In genomic region chr20:35831029-35831428, GRCh38 we compare ENCODE assay signal across 26 cellular contexts. TPM values are rescaled to one million over a fixed set of nuclear protein-coding genes. Genes with fewer than 3 reads are reported as not detected.
A peak's percentile ranks its signal among the peaks of the same experiment; 100 is the strongest.
DNase-seq lines count a peak whose midpoint lies in the region; ATAC-seq and TF ChIP-seq lines count a peak whose summit lies in the region.
"Had no signal": no experiment of that assay in that cellular context is flagged by ENCODE, and none has a peak within 500 bp of the region (broad histone marks: within the 10 kb centered on the region; RNA-seq: fewer than 3 reads in every experiment).

No MANE protein-coding gene starts in this region.

- peaks cover 71% of the 10 kb centered on the region for H3K79me2 ChIP-seq in osteoblast (ENCODE audit: insufficient read depth, low read length)

- no peaks in the 10 kb centered on the region for H3K27me3 Mint-ChIP-seq in activated T-cell treated with anti-CD3 and anti-CD28 coated beads, Interleukin-2, amount 50 U/mL, for 4 hours (ENCODE audit: low read depth)

- DNase-seq in activated T-cell treated with anti-CD3 and anti-CD28 coated beads, Interleukin-2, amount 50 U/mL, for 4 hours: no peak
- no peak for DNase-seq in activated T-cell treated with anti-CD3 and anti-CD28 coated beads, Interleukin-2, amount 50 U/mL, for 1 hour
- DNase-seq in HCEC 1CT: peak; percentile 57
- DNase-seq in brain microvascular endothelial cell: peak; percentile 15
- peak; percentile 28 for DNase-seq in glomerular visceral epithelial cell (ENCODE audit: extremely low spot score)
- no peak for DNase-seq in osteoblast (ENCODE audit: insufficient read length, low spot score, missing footprints)
- DNase-seq in thyroid gland: no peak
- DNase-seq: activated CD4-positive, alpha-beta T cell treated with anti-CD3 and anti-CD28 coated beads for 1 hour; activated CD8-positive, alpha-beta memory T cell treated with anti-CD3 and anti-CD28 coated beads, Interleukin-2, amount 50 U/mL, for 48 hours; activated gamma-delta T cell treated with Interleukin-2 at 50 U/mL for 16 hours; C1 segment of cervical spinal cord; colonic mucosa; MM.1S; NCI-H146; NCI-H2227 treated with DMSO at 0.1 percent for 48 hours; NCI-H82; psoas muscle; stimulated activated CD8-positive, alpha-beta memory T cell treated with anti-CD3 and anti-CD28 coated beads, Interleukin-4, amount 100 ng/mL, for 48 hours; uterus had no signal

- H3K9me3 Mint-ChIP-seq in activated T-cell treated with anti-CD3 and anti-CD28 coated beads, Interleukin-2, amount 50 U/mL, for 4 hours: no peaks in the 10 kb centered on the region

- H3K9me3 ChIP-seq in osteoblast (ENCODE audit: low read depth, low read length): no peaks in the 10 kb centered on the region
- H3K9me3 ChIP-seq in thyroid gland: no peaks in the 10 kb centered on the region
- H3K9me3 ChIP-seq: ascending aorta, colonic mucosa, HAP-1, psoas muscle, uterus had no signal

- H3K4me3 ChIP-seq in brain microvascular endothelial cell (ENCODE audit: low read depth, low read length) (no peak overlapping the region), osteoblast (ENCODE audit: insufficient read depth, low read length) (no peak overlapping the region), thyroid gland (replicated peaks in 1 of 3) (no peak overlapping the region)
- H3K4me3 ChIP-seq: ascending aorta, colonic mucosa, HAP-1, neural progenitor cell, psoas muscle, skin epidermis, uterus had no signal

- TF ChIP-seq CTCF in brain microvascular endothelial cell (IDR thresholded peaks at IDR 0.05; ENCODE audit: low read depth, low read length, missing control alignments) (no peak), osteoblast (IDR thresholded peaks at IDR 0.05; ENCODE audit: extremely low read depth, low read depth, low read length) (no peak), thyroid gland (IDR thresholded peaks at IDR 0.05) (no peak)

- H3K27me3 ChIP-seq in brain microvascular endothelial cell (replicated peaks): no peaks in the 10 kb centered on the region
- H3K27me3 ChIP-seq in osteoblast (ENCODE audit: insufficient read depth, low read length): no peaks in the 10 kb centered on the region
- H3K27me3 ChIP-seq in thyroid gland: no peaks in the 10 kb centered on the region
- H3K27me3 ChIP-seq: ascending aorta, colonic mucosa, neural progenitor cell, uterus had no signal

- H3K4me1 Mint-ChIP-seq in activated T-cell treated with anti-CD3 and anti-CD28 coated beads, Interleukin-2, amount 50 U/mL, for 4 hours (ENCODE audit: low read depth): peaks cover 37% of the 10 kb centered on the region
- H3K4me1 Mint-ChIP-seq: mesothelial cell of epicardium had no signal

- in situ Hi-C loops in brain microvascular endothelial cell (cut with HindIII; ENCODE audit: low pct_ligation_motif_present, low sequenced_read_pairs): no loop called here

- WGBS in thyroid gland, 2 donors: 81 to 83% methylated on average over 1 of the region's 1 CpG

- no peak overlapping the region for H2AFZ ChIP-seq in osteoblast (ENCODE audit: low read length)
- H2AFZ ChIP-seq: neural progenitor cell had no signal

- intact Hi-C loops in thyroid gland (cut with DNase I): no loop called here

- peak; percentile 60 to 78 for ATAC-seq in activated T-cell treated with anti-CD3 and anti-CD28 coated beads, Interleukin-2, amount 50 U/mL, for 4 hours
- ATAC-seq in GM18873 (IDR thresholded peaks at IDR 0.05; ENCODE audit: low FRiP score, unreplicated experiment): no peak
- ATAC-seq: left lobe of liver had no signal

- H3K36me3 ChIP-seq in brain microvascular endothelial cell (replicated peaks) (no peaks in the 10 kb centered on the region), osteoblast (ENCODE audit: insufficient read depth, low read length) (peaks cover 2% of the 10 kb centered on the region), thyroid gland (no peaks in the 10 kb centered on the region)
- H3K36me3 ChIP-seq: ascending aorta, colonic mucosa, HAP-1, neural progenitor cell, uterus had no signal

- no peak overlapping the region for H3K4me2 ChIP-seq in osteoblast (ENCODE audit: insufficient read depth, low read length)
- H3K4me2 ChIP-seq: neural progenitor cell had no signal

- peaks cover 2% of the 10 kb centered on the region for H4K20me1 ChIP-seq in osteoblast (ENCODE audit: insufficient read depth, low read length)

- TF ChIP-seq POLR2A in thyroid gland (IDR thresholded peaks at IDR 0.05): no peak

- H3K4me3 Mint-ChIP-seq in activated T-cell treated with anti-CD3 and anti-CD28 coated beads, Interleukin-2, amount 50 U/mL, for 4 hours: no peak overlapping the region
- H3K4me3 Mint-ChIP-seq: mesothelial cell of epicardium, neural progenitor cell had no signal

- H3K4me1 ChIP-seq in osteoblast (ENCODE audit: insufficient read depth, low read length): peaks cover 4% of the 10 kb centered on the region
- peaks cover 12 to 13% of the 10 kb centered on the region in 2 donors for H3K4me1 ChIP-seq in thyroid gland
- H3K4me1 ChIP-seq: ascending aorta, colonic mucosa, HAP-1, neural progenitor cell, uterus had no signal

- H3K27ac ChIP-seq in brain microvascular endothelial cell (no peak overlapping the region), osteoblast (ENCODE audit: low read depth, low read length) (no peak overlapping the region), thyroid gland (no peak overlapping the region)
- H3K27ac ChIP-seq: ascending aorta, colonic mucosa, neural progenitor cell, psoas muscle, skin epidermis, uterus had no signal

- H3K36me3 Mint-ChIP-seq in activated T-cell treated with anti-CD3 and anti-CD28 coated beads, Interleukin-2, amount 50 U/mL, for 4 hours (ENCODE audit: insufficient read depth): peaks cover 27% of the 10 kb centered on the region

RNA-seq across cellular contexts. Expression of gene PHF20, which starts 59.2 kb away (rescaled TPM):
- 10 to 100 TPM; 47.7 to 59.4 (median 48.8) TPM for total RNA-seq in activated T-cell treated with anti-CD3 and anti-CD28 coated beads, Interleukin-2, amount 50 U/mL, for 4 hours
- total RNA-seq in osteoblast (34.8 and 39.1 TPM in 2 replicates), thyroid gland (10 to 100 TPM; 28.0 to 51.7 (median 35.2) TPM)

Comparison
In these comparisons a context has a peak if more than half of its experiments do, and no peak if none do; other contexts are left out.
1. DNase-seq: peak in HCEC 1CT (single experiment), brain microvascular endothelial cell (single experiment) and glomerular visceral epithelial cell (single experiment); none in activated T-cell treated with anti-CD3 and anti-CD28 coated beads, Interleukin-2, amount 50 U/mL, for 4 hours (single experiment), activated T-cell treated with anti-CD3 and anti-CD28 coated beads, Interleukin-2, amount 50 U/mL, for 1 hour (single experiment), osteoblast (single experiment) and thyroid gland (0 of 2).